Comparison of ENCODE assay signal across 19 cellular contexts in the genomic region with DNA sequence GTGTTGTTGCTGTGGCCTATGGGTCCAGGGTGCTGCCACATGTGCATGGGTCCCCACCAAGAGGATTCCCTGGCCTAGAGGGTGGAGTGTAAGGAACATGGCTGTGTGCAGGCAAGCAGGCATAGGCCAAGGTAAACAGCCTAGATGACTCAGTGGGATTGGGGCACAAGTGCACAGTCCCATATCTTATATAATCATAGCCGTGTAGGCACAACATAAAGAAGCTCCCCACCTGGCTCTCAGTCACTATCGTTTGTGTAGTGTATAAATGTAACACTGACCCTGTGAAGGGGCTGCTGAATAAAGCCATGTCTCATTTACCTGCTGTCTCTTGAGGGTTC. TPM values are rescaled to one million over a fixed set of nuclear protein-coding genes. Genes with fewer than 3 reads are reported as not detected.
"Had no signal": no experiment of that assay in that cellular context is flagged by ENCODE, and none has a peak within 500 bp of the region (broad histone marks: within the 10 kb centered on the region; RNA-seq: fewer than 3 reads in every experiment).

No MANE protein-coding gene starts in this region.

- H3K27me3 Mint-ChIP-seq: activated naive CD8-positive, alpha-beta T cell treated with anti-CD3 and anti-CD28 coated beads, Interleukin-2, amount 10 ng/mL, durations not matched to agents 7 days and 5 days had no signal

- H3K9me3 Mint-ChIP-seq: activated naive CD8-positive, alpha-beta T cell treated with anti-CD3 and anti-CD28 coated beads, Interleukin-2, amount 10 ng/mL, durations not matched to agents 7 days and 5 days; activated T-cell treated with anti-CD3 and anti-CD28 coated beads, Interleukin-2, amount 50 U/mL, for 4 hours; activated T-helper 2 cell treated with anti-CD3 and anti-CD28 coated beads, Interferon-gamma antibody, Interleukin-2, Interleukin-4, amounts not matched to agents 10 μg/mL and 5 μg/mL and 100 μg/mL, durations not matched to agents 14 hours and 24 hours and 36 hours had no signal

- H3K9me3 ChIP-seq: adrenal gland, breast epithelium, Peyer's patch, SJSA1 had no signal

- DNase-seq: activated CD4-positive, alpha-beta T cell treated with anti-CD3 and anti-CD28 coated beads for 48 hours; activated CD4-positive, alpha-beta T cell treated with anti-CD3 and anti-CD28 coated beads, Interleukin-2, amount 50 U/mL, for 48 hours; activated CD8-positive, alpha-beta memory T cell treated with anti-CD3 and anti-CD28 coated beads for 24 hours; activated naive CD4-positive, alpha-beta T cell treated with anti-CD3 and anti-CD28 coated beads, Interleukin-2, amount 50 U/mL, for 16 hours; activated naive CD8-positive, alpha-beta T cell treated with anti-CD3 and anti-CD28 coated beads, Interleukin-2, amount 10 ng/mL, durations not matched to agents 7 days and 5 days; activated T-cell treated with anti-CD3 and anti-CD28 coated beads, Interleukin-2, amount 50 U/mL, for 4 hours; aorta; MM.1S; NCI-H1436 treated with DMSO at 0.1 percent for 48 hours; NCI-H187; NK-92 treated with Interleukin-12 subunit alpha and Interleukin-12 subunit beta, amount 100 ng/mL, for 24 hours had no signal

- H3K4me3 ChIP-seq: adrenal gland, breast epithelium, Peyer's patch, SJSA1 had no signal

- H3K27ac Mint-ChIP-seq: activated naive CD8-positive, alpha-beta T cell treated with anti-CD3 and anti-CD28 coated beads, Interleukin-2, amount 10 ng/mL, durations not matched to agents 7 days and 5 days; activated T-helper 2 cell treated with anti-CD3 and anti-CD28 coated beads, Interferon-gamma antibody, Interleukin-2, Interleukin-4, amounts not matched to agents 10 μg/mL and 5 μg/mL and 100 μg/mL, durations not matched to agents 14 hours and 24 hours and 36 hours had no signal

- H3K4me3 Mint-ChIP-seq: activated naive CD8-positive, alpha-beta T cell treated with anti-CD3 and anti-CD28 coated beads, Interleukin-2, amount 10 ng/mL, durations not matched to agents 7 days and 5 days; activated T-cell treated with anti-CD3 and anti-CD28 coated beads, Interleukin-2, amount 50 U/mL, for 4 hours had no signal

- H3K4me1 ChIP-seq: adrenal gland, breast epithelium had no signal

- ATAC-seq: activated CD4-positive, CD25-positive, alpha-beta regulatory T cell treated with anti-CD3 and anti-CD28 coated beads, Interleukin-2, amount 50 U/mL, for 24 hours; activated T-cell treated with anti-CD3 and anti-CD28 coated beads, Interleukin-2, amount 50 U/mL, for 4 hours had no signal

- H3K27me3 ChIP-seq: adrenal gland, breast epithelium, Peyer's patch, SJSA1 had no signal

- H3K36me3 Mint-ChIP-seq: activated naive CD8-positive, alpha-beta T cell treated with anti-CD3 and anti-CD28 coated beads, Interleukin-2, amount 10 ng/mL, durations not matched to agents 7 days and 5 days had no signal

- H3K36me3 ChIP-seq: adrenal gland, breast epithelium, Peyer's patch, SJSA1 had no signal

RNA-seq across cellular contexts. Expression of a gene that starts 15.7 kb away (rescaled TPM):
- total RNA-seq: activated naive CD8-positive, alpha-beta T cell treated with anti-CD3 and anti-CD28 coated beads, Interleukin-2, amount 10 ng/mL, durations not matched to agents 7 days and 5 days; activated T-cell treated with anti-CD3 and anti-CD28 coated beads, Interleukin-2, amount 50 U/mL, for 4 hours; activated T-helper 2 cell treated with anti-CD3 and anti-CD28 coated beads, Interferon-gamma antibody, Interleukin-2, Interleukin-4, amounts not matched to agents 10 μg/mL and 5 μg/mL and 100 μg/mL, durations not matched to agents 14 hours and 24 hours and 36 hours; adrenal gland; aorta; breast epithelium; cerebellum; Peyer's patch; SJSA1; T-helper 1 cell treated with Interleukin-12 subunit alpha and Interleukin-12 subunit beta and Interleukin-4 antibody, amounts not matched to agents 30 ng/mL and 1 ng/mL, for 36 hours had no signal

RNA-seq across cellular contexts. Expression of a gene that starts 19.1 kb away (rescaled TPM):
- total RNA-seq: activated naive CD8-positive, alpha-beta T cell treated with anti-CD3 and anti-CD28 coated beads, Interleukin-2, amount 10 ng/mL, durations not matched to agents 7 days and 5 days; activated T-cell treated with anti-CD3 and anti-CD28 coated beads, Interleukin-2, amount 50 U/mL, for 4 hours; activated T-helper 2 cell treated with anti-CD3 and anti-CD28 coated beads, Interferon-gamma antibody, Interleukin-2, Interleukin-4, amounts not matched to agents 10 μg/mL and 5 μg/mL and 100 μg/mL, durations not matched to agents 14 hours and 24 hours and 36 hours; adrenal gland; aorta; breast epithelium; cerebellum; Peyer's patch; SJSA1; T-helper 1 cell treated with Interleukin-12 subunit alpha and Interleukin-12 subunit beta and Interleukin-4 antibody, amounts not matched to agents 30 ng/mL and 1 ng/mL, for 36 hours had no signal

RNA-seq across cellular contexts. Expression of a gene that starts 34.6 kb away (rescaled TPM):
- total RNA-seq: activated naive CD8-positive, alpha-beta T cell treated with anti-CD3 and anti-CD28 coated beads, Interleukin-2, amount 10 ng/mL, durations not matched to agents 7 days and 5 days; activated T-cell treated with anti-CD3 and anti-CD28 coated beads, Interleukin-2, amount 50 U/mL, for 4 hours; activated T-helper 2 cell treated with anti-CD3 and anti-CD28 coated beads, Interferon-gamma antibody, Interleukin-2, Interleukin-4, amounts not matched to agents 10 μg/mL and 5 μg/mL and 100 μg/mL, durations not matched to agents 14 hours and 24 hours and 36 hours; adrenal gland; aorta; breast epithelium; cerebellum; Peyer's patch; SJSA1; T-helper 1 cell treated with Interleukin-12 subunit alpha and Interleukin-12 subunit beta and Interleukin-4 antibody, amounts not matched to agents 30 ng/mL and 1 ng/mL, for 36 hours had no signal

RNA-seq across cellular contexts. Expression of a gene that starts 46.0 kb away (rescaled TPM):
- total RNA-seq: activated naive CD8-positive, alpha-beta T cell treated with anti-CD3 and anti-CD28 coated beads, Interleukin-2, amount 10 ng/mL, durations not matched to agents 7 days and 5 days; activated T-cell treated with anti-CD3 and anti-CD28 coated beads, Interleukin-2, amount 50 U/mL, for 4 hours; activated T-helper 2 cell treated with anti-CD3 and anti-CD28 coated beads, Interferon-gamma antibody, Interleukin-2, Interleukin-4, amounts not matched to agents 10 μg/mL and 5 μg/mL and 100 μg/mL, durations not matched to agents 14 hours and 24 hours and 36 hours; adrenal gland; aorta; breast epithelium; cerebellum; Peyer's patch; SJSA1; T-helper 1 cell treated with Interleukin-12 subunit alpha and Interleukin-12 subunit beta and Interleukin-4 antibody, amounts not matched to agents 30 ng/mL and 1 ng/mL, for 36 hours had no signal
